In genomic region chr2:85828725-85829124, GRCh38 we compare ENCODE assay signal across 19 cellular contexts.
DNase-seq lines count a peak whose midpoint lies in the region; ATAC-seq, FAIRE-seq and TF ChIP-seq lines count a peak whose summit lies in the region.
"Had no signal": no experiment of that assay in that cellular context is flagged by ENCODE, and none has a peak within 500 bp of the region (broad histone marks: within the 10 kb centered on the region; RNA-seq: fewer than 3 reads in every experiment).

No MANE protein-coding gene starts in this region.

- in situ Hi-C loops in IMR-90 (cut with MboI; ENCODE audit: low sequenced_read_pairs), result loop anchor here (5.0 kb wide), 1 partner anchor 249 kb away; no protein-coding TSS in a partner anchor

- H3K4ac ChIP-seq in IMR-90 (ENCODE audit: low read depth, low read length) (no peak overlapping the region), neuronal stem cell (ENCODE audit: low read length) (no peak overlapping the region)

- peak overlapping the region; percentile 13 for H2AFZ ChIP-seq in IMR-90 (replicated peaks; ENCODE audit: low read length, poor library complexity)
- H2AFZ ChIP-seq in neuronal stem cell (ENCODE audit: low read length), result no peak overlapping the region
- H2AFZ ChIP-seq: PC-9 had no signal

- H3K79me1 ChIP-seq in IMR-90 (ENCODE audit: low read depth in 1 of 2, low read length in 2 of 2) (no peaks in the 10 kb centered on the region), neuronal stem cell (ENCODE audit: low read depth, low read length) (no peaks in the 10 kb centered on the region)

- H3K36me3 ChIP-seq in IMR-90 (ENCODE audit: control insufficient read depth, insufficient read depth, low read length) (no peaks in the 10 kb centered on the region), adipocyte (ENCODE audit: control insufficient read depth, insufficient read depth, low read length, severe bottlenecking) (no peaks in the 10 kb centered on the region), neuronal stem cell (replicated peaks in 1 of 2; ENCODE audit: control insufficient read depth in 2 of 2, insufficient read depth in 2 of 2, low read length in 2 of 2) (no peaks in the 10 kb centered on the region)
- H3K36me3 ChIP-seq: BLaER1 treated with 17β-estradiol and CSF1 and Interleukin-3, amounts not matched to agents 10 nM and 100 nM; SJCRH30 had no signal

- H2BK15ac ChIP-seq in IMR-90 (ENCODE audit: low read depth, low read length) (no peak overlapping the region), neuronal stem cell (ENCODE audit: low read length) (peak overlapping the region; percentile 46)

- no peak overlapping the region for H3K4me2 ChIP-seq in A549
- H3K4me2 ChIP-seq in IMR-90 (ENCODE audit: low read depth, low read length), result no peak overlapping the region
- no peak overlapping the region for H3K4me2 ChIP-seq in neuronal stem cell (ENCODE audit: insufficient read depth, low read length, poor library complexity, severe bottlenecking)

- H2AK9ac ChIP-seq in IMR-90 (replicated peaks; ENCODE audit: low read depth, low read length, poor library complexity), result no peak overlapping the region

- no peak overlapping the region; the same call in 1 of the 2 replicates for H2BK20ac ChIP-seq in IMR-90 (ENCODE audit: low read depth, low read length)

- CTCF ChIA-PET in A549 (lab: Yijun Ruan, JAX) (interaction anchor here (2.1 to 35.1 kb wide), 8 partner anchors 11 to 257 kb away, joined by 14 to 1675 read pairs (median 94); partner anchors contain the start of genes ATOH8 and ST3GAL5), IMR-90 (lab: Yijun Ruan, JAX) (interaction anchor here (2.4 to 11.9 kb wide), 2 partner anchors 59 to 250 kb away, joined by 23 to 91 read pairs; partner anchors contain the start of gene ST3GAL5)

- H3K27ac ChIP-seq in A549, result peak overlapping the region; percentile 4 to 84; a peak in 3 of 6 replicates
- no peak overlapping the region for H3K27ac ChIP-seq in IMR-90 (ENCODE audit: insufficient read depth, low read length)
- no peak overlapping the region for H3K27ac ChIP-seq in neuronal stem cell (replicated peaks; ENCODE audit: low read length)
- H3K27ac ChIP-seq: BLaER1 treated with 17β-estradiol and CSF1 and Interleukin-3, amounts not matched to agents 10 nM and 100 nM; PC-9; SJCRH30 had no signal

- no peak overlapping the region for H3K4me3 Mint-ChIP-seq in activated naive CD8-positive, alpha-beta T cell treated with anti-CD3 and anti-CD28 coated beads, Interleukin-2, amount 50 U/mL, for 24 hours
- H3K4me3 Mint-ChIP-seq: CD8-positive, alpha-beta T cell had no signal

- no peaks in the 10 kb centered on the region for H3K9me3 Mint-ChIP-seq in activated naive CD8-positive, alpha-beta T cell treated with anti-CD3 and anti-CD28 coated beads, Interleukin-2, amount 50 U/mL, for 24 hours
- H3K9me3 Mint-ChIP-seq: CD8-positive, alpha-beta T cell had no signal

- ATAC-seq in A549 (no peak), IMR-90 (ENCODE audit: low read depth) (no peak), HG03460 (IDR thresholded peaks at IDR 0.05; ENCODE audit: unreplicated experiment) (no peak)
- ATAC-seq in activated naive CD8-positive, alpha-beta T cell treated with anti-CD3 and anti-CD28 coated beads, Interleukin-2, amount 50 U/mL, for 24 hours, result no peak
- ATAC-seq: CD8-positive, alpha-beta T cell had no signal

- H3K4me1 ChIP-seq in A549, result peaks cover 8% of the 10 kb centered on the region
- no peaks in the 10 kb centered on the region for H3K4me1 ChIP-seq in IMR-90 (ENCODE audit: control insufficient read depth, insufficient read depth, low read length)
- H3K4me1 ChIP-seq in adipocyte (ENCODE audit: control insufficient read depth, insufficient read depth, low read length), result peaks cover 5% of the 10 kb centered on the region
- H3K4me1 ChIP-seq in neuronal stem cell (ENCODE audit: control insufficient read depth in 2 of 2, insufficient read depth in 1 of 2, low read depth in 1 of 2, low read length in 2 of 2), result peaks cover 0 to 6% of the 10 kb centered on the region in 2 donors

- H2BK12ac ChIP-seq in neuronal stem cell (ENCODE audit: low read length), result no peak overlapping the region

- no peak overlapping the region for H3K14ac ChIP-seq in IMR-90 (replicated peaks; ENCODE audit: low read depth, low read length)
- no peak overlapping the region for H3K14ac ChIP-seq in neuronal stem cell (ENCODE audit: low read length)

- H3K4me3 ChIP-seq in A549, result no peak overlapping the region
- H3K4me3 ChIP-seq in IMR-90 (ENCODE audit: insufficient read depth, low read depth, low read length), result no peak overlapping the region
- H3K4me3 ChIP-seq in adipocyte (ENCODE audit: low read length), result no peak overlapping the region
- H3K4me3 ChIP-seq in neuronal stem cell (ENCODE audit: low read length in 2 of 2), result no peak overlapping the region
- H3K4me3 ChIP-seq: BLaER1 treated with 17β-estradiol and CSF1 and Interleukin-3, amounts not matched to agents 10 nM and 100 nM; PC-9; SJCRH30 had no signal

- no peak overlapping the region for H4K8ac ChIP-seq in IMR-90 (ENCODE audit: low read depth in 2 of 2, low read length in 2 of 2)
- no peak overlapping the region for H4K8ac ChIP-seq in neuronal stem cell (ENCODE audit: low read depth, low read length)

- H3K18ac ChIP-seq in IMR-90 (ENCODE audit: low read depth, low read length), result no peak overlapping the region
- no peak overlapping the region for H3K18ac ChIP-seq in neuronal stem cell (ENCODE audit: low read length)

- H2BK120ac ChIP-seq in IMR-90 (ENCODE audit: low read depth, low read length), result no peak overlapping the region
- H2BK120ac ChIP-seq in neuronal stem cell (ENCODE audit: low read depth, low read length), result no peak overlapping the region

- no peak overlapping the region for H4K91ac ChIP-seq in IMR-90 (ENCODE audit: insufficient read depth, low read depth, low read length)
- no peak overlapping the region for H4K91ac ChIP-seq in neuronal stem cell (ENCODE audit: low read depth, low read length, poor library complexity)

- peaks cover 25% of the 10 kb centered on the region for H3K4me1 Mint-ChIP-seq in activated naive CD8-positive, alpha-beta T cell treated with anti-CD3 and anti-CD28 coated beads, Interleukin-2, amount 50 U/mL, for 24 hours

- TF ChIP-seq POLR2A in A549 (IDR thresholded peaks at IDR 0.05; ENCODE audit: low read length) (no peak), IMR-90 (IDR thresholded peaks at IDR 0.05; ENCODE audit: low read depth, low read length) (no peak)

- H3K27ac Mint-ChIP-seq in activated naive CD8-positive, alpha-beta T cell treated with anti-CD3 and anti-CD28 coated beads, Interleukin-2, amount 50 U/mL, for 24 hours, result no peak overlapping the region
- H3K27ac Mint-ChIP-seq: CD8-positive, alpha-beta T cell had no signal

- H3K27me3 ChIP-seq in IMR-90 (ENCODE audit: control insufficient read depth, insufficient read depth, low read length), result peaks cover 4% of the 10 kb centered on the region; the same call in 1 of the 2 replicates
- H3K27me3 ChIP-seq in adipocyte (replicated peaks; ENCODE audit: control insufficient read depth, insufficient read depth, low read length), result peaks cover 6% of the 10 kb centered on the region
- H3K27me3 ChIP-seq in neuronal stem cell (ENCODE audit: control insufficient read depth in 3 of 3, insufficient read depth in 3 of 3, low read depth in 1 of 3, low read length in 3 of 3), result no peaks in the 10 kb centered on the region
- H3K27me3 ChIP-seq: BLaER1 treated with 17β-estradiol and CSF1 and Interleukin-3, amounts not matched to agents 10 nM and 100 nM; SJCRH30 had no signal

- dilution Hi-C loops in IMR-90 (cut with HindIII; ENCODE audit: low sequenced_read_pairs, unreplicated experiment), result no loop called here

- TF ChIP-seq CTCF in A549 (IDR thresholded peaks at IDR 0.05), result no peak
- TF ChIP-seq CTCF in IMR-90 (conservative IDR thresholded peaks at IDR 0.05; ENCODE audit: low read depth, low read length), result no peak

- POLR2A ChIA-PET in A549 (lab: Yijun Ruan, JAX), result no interaction called here
- POLR2A ChIA-PET in IMR-90 (lab: Charles Lee; ENCODE audit: unreplicated experiment), result no interaction called here

- DNase-seq in A549 (ENCODE audit: low read depth in 1 of 2, low spot score in 1 of 2) (no peak), IMR-90 (no peak), adipocyte (ENCODE audit: low read depth) (peak; percentile 33), neuronal stem cell (ENCODE audit: low spot score) (no peak), HUDEP-2 (lab: John Stamatoyannopoulos, UW; ENCODE audit: unreplicated experiment in 76 of 76) (no peak)
- DNase-seq in activated naive CD8-positive, alpha-beta T cell treated with anti-CD3 and anti-CD28 coated beads, Interleukin-2, amount 50 U/mL, for 24 hours, result no peak
- DNase-seq: CD8-positive, alpha-beta T cell; DMS53; GOT3; KBM-7; NCI-H1105 treated with DMSO at 0.1 percent for 48 hours; NCI-H1694; NCI-H510A; NCI-H82; PC-9; SJCRH30 had no signal

- H3K9me1 ChIP-seq in IMR-90 (ENCODE audit: insufficient read depth, low read length), result no peaks in the 10 kb centered on the region

- no peaks in the 10 kb centered on the region for H3K27me3 Mint-ChIP-seq in activated naive CD8-positive, alpha-beta T cell treated with anti-CD3 and anti-CD28 coated beads, Interleukin-2, amount 50 U/mL, for 24 hours

- H3K36me3 Mint-ChIP-seq in activated naive CD8-positive, alpha-beta T cell treated with anti-CD3 and anti-CD28 coated beads, Interleukin-2, amount 50 U/mL, for 24 hours (ENCODE audit: low read depth), result no peaks in the 10 kb centered on the region
- H3K36me3 Mint-ChIP-seq: CD8-positive, alpha-beta T cell had no signal

- no peak overlapping the region for H4K5ac ChIP-seq in IMR-90 (ENCODE audit: low read depth, low read length)

- intact Hi-C loops in IMR-90 (cut with micrococcal nuclease), result no loop called here

- no TSS peak for BruUV-seq in IMR-90 (replicated peaks; lab: Mats Ljungman, UMichigan)

- no peak overlapping the region for H2BK5ac ChIP-seq in IMR-90 (ENCODE audit: low read depth, low read length, poor library complexity, severe bottlenecking)
- no peak overlapping the region for H2BK5ac ChIP-seq in neuronal stem cell (ENCODE audit: low read length)

- no peak for FAIRE-seq in A549 (lab: Jason Lieb, UNC)
- FAIRE-seq: GM12891 had no signal

- H3K23ac ChIP-seq in IMR-90 (ENCODE audit: low read depth, low read length) (0 out of 2 replicates have a peak overlapping the region, but pooled peaks have one; percentile 15), neuronal stem cell (ENCODE audit: low read depth, low read length, poor library complexity) (no peak overlapping the region)

- no peaks in the 10 kb centered on the region for H4K20me1 ChIP-seq in IMR-90 (ENCODE audit: insufficient read depth, low read length)
- H4K20me1 ChIP-seq: BLaER1 treated with 17β-estradiol and CSF1 and Interleukin-3, amounts not matched to agents 10 nM and 100 nM had no signal

- H3K9me3 ChIP-seq in A549 (no peaks in the 10 kb centered on the region), IMR-90 (ENCODE audit: control insufficient read depth, insufficient read depth, low read length) (no peaks in the 10 kb centered on the region), adipocyte (ENCODE audit: control insufficient read depth, low read length) (no peaks in the 10 kb centered on the region), neuronal stem cell (replicated peaks in 1 of 2; ENCODE audit: control insufficient read depth in 2 of 2, insufficient read depth in 1 of 2, low read depth in 1 of 2, low read length in 2 of 2) (no peaks in the 10 kb centered on the region)
- H3K9me3 ChIP-seq: BLaER1 treated with 17β-estradiol and CSF1 and Interleukin-3, amounts not matched to agents 10 nM and 100 nM; SJCRH30 had no signal

- H2AK5ac ChIP-seq in IMR-90 (ENCODE audit: low read depth, low read length) (no peak overlapping the region; the same call in 1 of the 2 replicates), neuronal stem cell (ENCODE audit: low read depth, low read length) (peak overlapping the region; percentile 25)

- H3K9ac ChIP-seq in IMR-90 (ENCODE audit: low read depth, low read length) (no peak overlapping the region), adipocyte (ENCODE audit: low read length) (no peak overlapping the region), neuronal stem cell (ENCODE audit: low read depth, low read length, poor library complexity) (no peak overlapping the region)

- no peak for TF ChIP-seq EP300 in A549 (IDR thresholded peaks at IDR 0.05)

- no peak overlapping the region for H3K56ac ChIP-seq in IMR-90 (ENCODE audit: extremely low read depth, insufficient read depth, low read length)

- 95% methylated on average over 7 of the region's 7 CpGs for WGBS in A549 (ENCODE audit: missing lambda C conversion rate)
- WGBS in IMR-90 (ENCODE audit: extremely low coverage in 2 of 2, insufficient read length in 1 of 2), 2 experiments, result no CpG with 5 or more reads among the region's 7 CpGs
- WGBS in neuronal stem cell (ENCODE audit: extremely low coverage in 2 of 2, insufficient read length in 2 of 2, insufficient replicate concordance in 1 of 2), 2 donors, result no CpG with 5 or more reads among the region's 7 CpGs

- TF ChIP-seq RAD21 in A549 (conservative IDR thresholded peaks at IDR 0.05 in 1 of 2, IDR thresholded peaks at IDR 0.05 in 1 of 2) (no peak), IMR-90 (IDR thresholded peaks at IDR 0.05; ENCODE audit: low read length) (no peak)

Comparison
In these comparisons a context has a peak if more than half of its experiments do, and no peak if none do; other contexts are left out.
1. H3K27ac ChIP-seq: peak in A549 (2 of 2); none in IMR-90 (single experiment) and neuronal stem cell (single experiment).